In the genomic region with DNA sequence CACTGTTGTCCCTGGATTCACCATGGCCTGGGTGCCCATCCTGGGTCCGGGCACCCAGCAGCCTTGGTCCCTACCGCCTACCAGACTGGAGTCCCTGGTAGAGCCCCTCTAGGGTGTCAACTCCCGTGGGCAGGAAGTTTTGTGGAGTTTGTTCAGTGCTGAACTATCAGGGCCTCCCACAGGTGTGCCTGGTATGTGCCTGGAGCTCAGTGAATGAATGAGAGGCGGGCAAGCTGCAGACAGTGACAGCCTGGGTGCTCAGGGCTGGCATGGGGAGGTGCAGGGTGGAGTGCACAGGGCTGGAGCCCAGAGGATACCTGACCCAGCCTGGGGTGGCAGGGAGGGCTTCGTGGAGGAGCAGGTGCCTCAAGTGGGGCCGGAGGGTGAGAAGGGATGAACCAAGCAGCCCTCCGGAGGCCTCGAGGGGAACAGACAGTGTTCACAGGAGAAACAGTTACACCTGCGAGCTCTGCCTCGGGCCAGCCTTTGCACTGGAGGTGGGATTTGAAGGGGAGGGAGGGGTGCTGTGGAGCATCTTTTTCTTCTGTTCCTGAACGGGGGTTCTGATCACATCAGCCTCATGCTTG, we compare ENCODE assay signal across 1 cellular context.
TF ChIP-seq lines count a peak whose summit lies in the region.

No MANE protein-coding gene starts in this region.

TF ChIP-seq in K562, 482 proteins besides CTCF, POLR2A, EP300 and RAD21:
- TF ChIP-seq NR4A1 (CRISPR knock-in tag; IDR thresholded peaks at IDR 0.05) = no peak
- no peak for TF ChIP-seq NR4A1 (tag; IDR thresholded peaks at IDR 0.05)
- TF ChIP-seq POLR2G (IDR thresholded peaks at IDR 0.05; ENCODE audit: low read depth, low read length) = peak; percentile 9; the same call in 1 of the 2 replicates
